ENCODE assay signal across 24 cellular contexts in genomic region chr15:69543681-69544080, GRCh38.
"Had no signal": no experiment of that assay in that cellular context is flagged by ENCODE, and none has a peak within 500 bp of the region (broad histone marks: within the 10 kb centered on the region; RNA-seq: fewer than 3 reads in every experiment).

No MANE protein-coding gene starts in this region.

- ATAC-seq: effector memory CD8-positive, alpha-beta T cell; heart right ventricle; natural killer cell; pancreas; sciatic nerve; stimulated activated memory B cell treated with anti-CD40 and anti-IgM and Interleukin-4, amounts not matched to agents 10 μg/mL and 1 μg/mL and 100 μg/mL, for 72 hours; stimulated activated naive CD8-positive, alpha-beta T cell treated with anti-CD3 and anti-CD28 coated beads, Interleukin-15, Interleukin-2, amounts not matched to agents 100 U/mL and 50 U/mL, for 24 hours had no signal

- H3K4me1 Mint-ChIP-seq: natural killer cell; stimulated activated memory B cell treated with anti-CD40 and anti-IgM and Interleukin-4, amounts not matched to agents 10 μg/mL and 1 μg/mL and 100 μg/mL, for 72 hours had no signal

- H3K36me3 ChIP-seq: esophagus squamous epithelium, heart right ventricle, neutrophil, pancreas, tibial artery had no signal

- H3K27ac ChIP-seq: esophagus squamous epithelium, heart right ventricle, neutrophil, pancreas, testis, tibial artery had no signal

- H3K4me1 ChIP-seq: esophagus squamous epithelium, pancreas, testis had no signal

- H3K9me3 Mint-ChIP-seq: effector memory CD8-positive, alpha-beta T cell; natural killer cell; stimulated activated memory B cell treated with anti-CD40 and anti-IgM and Interleukin-4, amounts not matched to agents 10 μg/mL and 1 μg/mL and 100 μg/mL, for 72 hours; type B pancreatic cell had no signal

- H3K4me3 Mint-ChIP-seq: effector memory CD8-positive, alpha-beta T cell; natural killer cell; stimulated activated memory B cell treated with anti-CD40 and anti-IgM and Interleukin-4, amounts not matched to agents 10 μg/mL and 1 μg/mL and 100 μg/mL, for 72 hours; type B pancreatic cell had no signal

- H3K9me3 ChIP-seq: esophagus squamous epithelium, heart right ventricle, neutrophil, pancreas, testis, tibial artery had no signal

- H3K4me3 ChIP-seq: esophagus squamous epithelium, heart right ventricle, lung, pancreas, testis, tibial artery had no signal

- H3K36me3 Mint-ChIP-seq: natural killer cell; stimulated activated memory B cell treated with anti-CD40 and anti-IgM and Interleukin-4, amounts not matched to agents 10 μg/mL and 1 μg/mL and 100 μg/mL, for 72 hours; type B pancreatic cell had no signal

- H3K27me3 ChIP-seq: pancreas, testis, tibial artery had no signal

- H3K27ac Mint-ChIP-seq: effector memory CD8-positive, alpha-beta T cell; natural killer cell; stimulated activated memory B cell treated with anti-CD40 and anti-IgM and Interleukin-4, amounts not matched to agents 10 μg/mL and 1 μg/mL and 100 μg/mL, for 72 hours; type B pancreatic cell had no signal

- DNase-seq: cerebellar nuclear complex; cortex of kidney; effector memory CD8-positive, alpha-beta T cell; erythroblast; esophagus squamous epithelium; foreskin melanocyte; glutamatergic neuron; heart right ventricle; hippocampal formation; kidney; mesenchymal stem cell; natural killer cell; pancreas; stimulated activated CD4-positive, alpha-beta T cell treated with anti-CD3 and anti-CD28 coated beads, Interleukin-2, amount 100 ng/mL, for 24 hours; stimulated activated CD4-positive, alpha-beta T cell treated with anti-CD3 and anti-CD28 coated beads, Interleukin-4, amount 100 ng/mL, for 24 hours; stimulated activated naive CD8-positive, alpha-beta T cell treated with anti-CD3 and anti-CD28 coated beads, Interleukin-15, Interleukin-2, amounts not matched to agents 100 U/mL and 50 U/mL, for 24 hours; substantia nigra; testis; tibial artery had no signal
